ENCODE assay signal across 10 cellular contexts in the genomic region with DNA sequence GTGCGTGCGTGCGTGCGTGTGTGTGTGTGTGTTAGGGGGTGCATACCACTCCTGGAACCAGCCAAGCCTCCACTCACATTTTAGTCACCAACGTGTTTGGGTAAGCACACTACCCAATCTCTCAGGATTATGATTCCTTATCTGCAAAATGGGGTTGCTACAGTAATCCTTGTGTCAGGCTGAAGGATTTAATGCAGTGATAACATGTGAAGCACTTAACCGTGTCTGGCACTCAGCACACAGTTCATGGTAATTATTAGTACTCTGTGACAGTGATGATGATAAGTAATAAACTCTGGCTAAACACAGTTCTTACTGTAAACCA. TPM values are rescaled to one million over a fixed set of nuclear protein-coding genes. Genes with fewer than 3 reads are reported as not detected.
A peak's percentile ranks its signal among the peaks of the same experiment; 100 is the strongest.
DNase-seq lines count a peak whose midpoint lies in the region; ATAC-seq and TF ChIP-seq lines count a peak whose summit lies in the region.
"Had no signal": no experiment of that assay in that cellular context is flagged by ENCODE, and none has a peak within 500 bp of the region (broad histone marks: within the 10 kb centered on the region; RNA-seq: fewer than 3 reads in every experiment).

No MANE protein-coding gene starts in this region.

- POLR2A ChIA-PET in IMR-90 (lab: Charles Lee; ENCODE audit: unreplicated experiment): no interaction called here
- POLR2A ChIA-PET in CD8-positive, alpha-beta memory T cell (lab: Charles Lee): no interaction called here

- H3K9ac ChIP-seq in IMR-90 (ENCODE audit: low read depth, low read length): no peak overlapping the region
- no peak overlapping the region for H3K9ac ChIP-seq in fibroblast of lung (ENCODE audit: insufficient read depth, low read length)
- H3K9ac ChIP-seq in smooth muscle cell (ENCODE audit: low read depth): no peak overlapping the region
- H3K9ac ChIP-seq: BLaER1 had no signal

- peak overlapping the region; percentile 67 to 78; a peak in 3 of 4 replicates for H4K8ac ChIP-seq in IMR-90 (ENCODE audit: low read depth in 2 of 2, low read length in 2 of 2)

- H2AK9ac ChIP-seq in IMR-90 (replicated peaks; ENCODE audit: low read depth, low read length, poor library complexity): peak overlapping the region; percentile 12

- H3K27me3 ChIP-seq in IMR-90 (ENCODE audit: control insufficient read depth, insufficient read depth, low read length) (no peaks in the 10 kb centered on the region), fibroblast of lung (ENCODE audit: control insufficient read depth, insufficient read depth, low read length) (no peaks in the 10 kb centered on the region), smooth muscle cell (ENCODE audit: low read depth) (no peaks in the 10 kb centered on the region)
- no peaks in the 10 kb centered on the region for H3K27me3 ChIP-seq in CD8-positive, alpha-beta memory T cell (ENCODE audit: insufficient read depth, low read length, poor library complexity, severe bottlenecking)
- H3K27me3 ChIP-seq: BLaER1 had no signal

- H2AFZ ChIP-seq in IMR-90 (replicated peaks; ENCODE audit: low read length, poor library complexity): peak overlapping the region; percentile 74
- no peak overlapping the region for H2AFZ ChIP-seq in fibroblast of lung (ENCODE audit: low read length)
- no peak overlapping the region for H2AFZ ChIP-seq in smooth muscle cell (ENCODE audit: low read depth)

- TF ChIP-seq RAD21 in IMR-90 (IDR thresholded peaks at IDR 0.05; ENCODE audit: low read length): no peak

- BruUV-seq in IMR-90 (replicated peaks; lab: Mats Ljungman, UMichigan): no TSS peak

- peak overlapping the region; percentile 73; the same call in 1 of the 2 replicates for H3K23ac ChIP-seq in IMR-90 (ENCODE audit: low read depth, low read length)

- peaks cover 13% of the 10 kb centered on the region for H3K9me1 ChIP-seq in IMR-90 (ENCODE audit: insufficient read depth, low read length)

- in situ Hi-C loops in IMR-90 (cut with MboI; ENCODE audit: low sequenced_read_pairs): loop anchor here (25.0 kb wide), 1 partner anchor 800 kb away; no protein-coding TSS in a partner anchor

- H3K36me3 ChIP-seq in IMR-90 (ENCODE audit: control insufficient read depth, insufficient read depth, low read length): peaks cover 23% of the 10 kb centered on the region
- H3K36me3 ChIP-seq in fibroblast of lung (ENCODE audit: control insufficient read depth, insufficient read depth, low read length): peaks cover 9% of the 10 kb centered on the region
- H3K36me3 ChIP-seq in smooth muscle cell (ENCODE audit: low read depth): peaks cover 5% of the 10 kb centered on the region
- H3K36me3 ChIP-seq in CD8-positive, alpha-beta memory T cell (ENCODE audit: insufficient read depth, low read length): no peaks in the 10 kb centered on the region

- H3K27ac ChIP-seq in IMR-90 (ENCODE audit: insufficient read depth, low read length): peak overlapping the region; percentile 47; the same call in 1 of the 2 replicates
- H3K27ac ChIP-seq in fibroblast of lung (ENCODE audit: insufficient read depth, low read length): peak overlapping the region; percentile 27
- peak overlapping the region; percentile 14 for H3K27ac ChIP-seq in smooth muscle cell (ENCODE audit: low read depth)
- H3K27ac ChIP-seq in CD8-positive, alpha-beta memory T cell (ENCODE audit: low read depth, low read length): no peak overlapping the region
- H3K27ac ChIP-seq: BLaER1 had no signal

- intact Hi-C loops in IMR-90 (cut with micrococcal nuclease): loop anchor here (1.0 to 10.0 kb wide), 6 partner anchors 136 to 778 kb away; a partner anchor contains a TSS

- H3K4me2 ChIP-seq in IMR-90 (ENCODE audit: low read depth, low read length) (peak overlapping the region; percentile 18; the same call in 1 of the 2 replicates), fibroblast of lung (ENCODE audit: extremely low read depth, insufficient read depth, low read length) (no peak overlapping the region), smooth muscle cell (no peak overlapping the region)
- H3K4me2 ChIP-seq: BLaER1 had no signal

- H3K27ac Mint-ChIP-seq in T-helper 17 cell: peak overlapping the region; percentile 77
- H3K27ac Mint-ChIP-seq in CD8-positive, alpha-beta memory T cell: no peak overlapping the region

- H3K79me2 ChIP-seq in fibroblast of lung (ENCODE audit: control insufficient read depth, insufficient read depth, low read length): no peaks in the 10 kb centered on the region
- no peaks in the 10 kb centered on the region for H3K79me2 ChIP-seq in smooth muscle cell (ENCODE audit: low read depth)

- DNase-seq in IMR-90: no peak
- DNase-seq in T-helper 17 cell: no peak
- DNase-seq in fibroblast of lung (ENCODE audit: low read depth in 2 of 2): no peak
- DNase-seq in smooth muscle cell (lab: John Stamatoyannopoulos, UW; ENCODE audit: unreplicated experiment): no peak
- DNase-seq in CD8-positive, alpha-beta memory T cell: no peak
- no peak for DNase-seq in Kasumi-1 (lab: John Stamatoyannopoulos, UW)
- no peak for DNase-seq in GF-D8 (lab: John Stamatoyannopoulos, UW)
- DNase-seq: DMS 273 treated with DMSO at 0.1 percent for 48 hours had no signal

- H3K27me3 Mint-ChIP-seq in T-helper 17 cell: no peaks in the 10 kb centered on the region
- peaks cover 2 to 30% of the 10 kb centered on the region in 2 donors for H3K27me3 Mint-ChIP-seq in CD8-positive, alpha-beta memory T cell

- H3K9me3 Mint-ChIP-seq in CD8-positive, alpha-beta memory T cell: no peaks in the 10 kb centered on the region

- peak overlapping the region; percentile 40 for H4K91ac ChIP-seq in IMR-90 (ENCODE audit: insufficient read depth, low read depth, low read length)

- H2BK20ac ChIP-seq in IMR-90 (ENCODE audit: low read depth, low read length): peak overlapping the region; percentile 58

- peak overlapping the region; percentile 72; the same call in 1 of the 2 replicates for H2AK5ac ChIP-seq in IMR-90 (ENCODE audit: low read depth, low read length)

- CTCF ChIA-PET in IMR-90 (lab: Yijun Ruan, JAX): interaction anchor here (0.6 to 3.9 kb wide), 19 partner anchors 9 to 643 kb away, joined by 3 to 30 read pairs (median 5); a partner anchor contains a TSS
- CTCF ChIA-PET in CD8-positive, alpha-beta memory T cell (lab: Charles Lee): interaction anchor here (1.7 to 4.2 kb wide), 4 partner anchors 11 to 324 kb away, joined by 5 to 27 read pairs (median 16); no protein-coding TSS in a partner anchor

- no peak overlapping the region; the same call in 1 of the 2 replicates for H3K18ac ChIP-seq in IMR-90 (ENCODE audit: low read depth, low read length)

- H3K14ac ChIP-seq in IMR-90 (replicated peaks; ENCODE audit: low read depth, low read length): peak overlapping the region; percentile 54; the same call in 1 of the 2 replicates

- H2BK120ac ChIP-seq in IMR-90 (ENCODE audit: low read depth, low read length): peak overlapping the region; percentile 73

- H3K4me3 ChIP-seq in IMR-90 (ENCODE audit: insufficient read depth, low read depth, low read length) (no peak overlapping the region), fibroblast of lung (replicated peaks in 1 of 4; ENCODE audit: control extremely low read depth in 1 of 4, insufficient read depth in 1 of 4, low read depth in 3 of 4, low read length in 4 of 4) (no peak overlapping the region), smooth muscle cell (no peak overlapping the region)
- no peak overlapping the region for H3K4me3 ChIP-seq in CD8-positive, alpha-beta memory T cell (ENCODE audit: low read length)
- H3K4me3 ChIP-seq: BLaER1 had no signal

- H3K9me3 ChIP-seq in IMR-90 (ENCODE audit: control insufficient read depth, insufficient read depth, low read length) (no peaks in the 10 kb centered on the region), T-helper 17 cell (ENCODE audit: control insufficient read depth, low read length, poor library complexity, severe bottlenecking) (no peaks in the 10 kb centered on the region), fibroblast of lung (ENCODE audit: control insufficient read depth, insufficient read depth, low read depth, low read length) (no peaks in the 10 kb centered on the region), smooth muscle cell (replicated peaks; ENCODE audit: low read depth) (no peaks in the 10 kb centered on the region)
- H3K9me3 ChIP-seq in CD8-positive, alpha-beta memory T cell (ENCODE audit: low read length): no peaks in the 10 kb centered on the region
- H3K9me3 ChIP-seq: BLaER1 had no signal

- H3K36me3 Mint-ChIP-seq in T-helper 17 cell (ENCODE audit: low read depth): no peaks in the 10 kb centered on the region
- no peaks in the 10 kb centered on the region for H3K36me3 Mint-ChIP-seq in CD8-positive, alpha-beta memory T cell

- no peak for TF ChIP-seq POLR2A in IMR-90 (IDR thresholded peaks at IDR 0.05; ENCODE audit: low read depth, low read length)

- H3K4ac ChIP-seq in IMR-90 (ENCODE audit: low read depth, low read length): peak overlapping the region; percentile 80

- H3K4me1 ChIP-seq in IMR-90 (ENCODE audit: control insufficient read depth, insufficient read depth, low read length) (peaks cover 21% of the 10 kb centered on the region), fibroblast of lung (ENCODE audit: control insufficient read depth, extremely low read depth, insufficient read depth, low read length) (peaks cover 15% of the 10 kb centered on the region), smooth muscle cell (ENCODE audit: low read depth) (no peaks in the 10 kb centered on the region)
- peaks cover 5% of the 10 kb centered on the region for H3K4me1 ChIP-seq in CD8-positive, alpha-beta memory T cell (ENCODE audit: insufficient read depth, low read length)

- no peak overlapping the region; the same call in 1 of the 2 replicates for H4K5ac ChIP-seq in IMR-90 (ENCODE audit: low read depth, low read length)

- dilution Hi-C loops in IMR-90 (cut with HindIII; ENCODE audit: low sequenced_read_pairs, unreplicated experiment): loop anchor here (25.0 kb wide), 1 partner anchor 350 kb away; a partner anchor contains a TSS

- H3K79me1 ChIP-seq in IMR-90 (ENCODE audit: low read depth in 1 of 2, low read length in 2 of 2): peaks cover 0 to 29% of the 10 kb centered on the region in 2 experiments; a peak in 3 of 4 replicates

- peaks cover 5% of the 10 kb centered on the region for H3K4me1 Mint-ChIP-seq in T-helper 17 cell
- H3K4me1 Mint-ChIP-seq in CD8-positive, alpha-beta memory T cell: peaks cover 5 to 7% (median 6%) of the 10 kb centered on the region in 3 donors

- TF ChIP-seq CTCF in IMR-90 (conservative IDR thresholded peaks at IDR 0.05; ENCODE audit: low read depth, low read length): no peak
- no peak for TF ChIP-seq CTCF in fibroblast of lung (conservative IDR thresholded peaks at IDR 0.05 in 1 of 2, IDR thresholded peaks at IDR 0.05 in 1 of 2; ENCODE audit: low read depth in 1 of 2, low read length in 2 of 2)
- TF ChIP-seq CTCF in smooth muscle cell (IDR thresholded peaks at IDR 0.05; ENCODE audit: borderline replicate concordance, insufficient read depth, poor library complexity, severe bottlenecking): no peak

- H3F3A ChIP-seq in smooth muscle cell (ENCODE audit: low read depth): peaks cover 6% of the 10 kb centered on the region

- no peak overlapping the region for H3K56ac ChIP-seq in IMR-90 (ENCODE audit: extremely low read depth, insufficient read depth, low read length)

- H2BK5ac ChIP-seq in IMR-90 (ENCODE audit: low read depth, low read length, poor library complexity, severe bottlenecking): peak overlapping the region; percentile 78

- H4K20me1 ChIP-seq in IMR-90 (ENCODE audit: insufficient read depth, low read length) (no peaks in the 10 kb centered on the region), fibroblast of lung (ENCODE audit: control insufficient read depth, extremely low read depth, insufficient read depth, low read length) (no peaks in the 10 kb centered on the region), smooth muscle cell (ENCODE audit: low read depth) (peaks cover 6% of the 10 kb centered on the region)
- H4K20me1 ChIP-seq: BLaER1 had no signal

- H2BK15ac ChIP-seq in IMR-90 (ENCODE audit: low read depth, low read length): peak overlapping the region; percentile 37; the same call in 2 of the 3 replicates

- ATAC-seq in IMR-90 (ENCODE audit: low read depth) (no peak), T-helper 17 cell (no peak)

- WGBS in IMR-90 (ENCODE audit: extremely low coverage in 2 of 2, insufficient read length in 1 of 2), 2 experiments: 20% methylated on average over 1 of the region's 6 CpGs; no CpG with 5 or more reads in 1 of the 2 experiments
- 26% methylated on average over 6 of the region's 6 CpGs for WGBS in smooth muscle cell (ENCODE audit: low lambda C conversion rate)

- no peak overlapping the region for H3K4me3 Mint-ChIP-seq in T-helper 17 cell
- no peak overlapping the region for H3K4me3 Mint-ChIP-seq in CD8-positive, alpha-beta memory T cell

RNA-seq across cellular contexts. Expression of a gene that starts 57.3 kb away (rescaled TPM):
- not detected in 2 replicates for total RNA-seq in IMR-90 (2012; rRNA removed)
- polyA plus RNA-seq in IMR-90 (2012; rRNA removed): not detected in 2 replicates
- not detected in 2 replicates for polyA plus RNA-seq in IMR-90 (2012; cell fraction: cytosol; rRNA removed)
- 0.03 TPM in 1 of 2 replicates, not detected in the other for polyA plus RNA-seq in IMR-90 (2012; cell fraction: nucleus; rRNA removed; ENCODE audit: low replicate concordance)
- total RNA-seq in T-helper 17 cell: not detected
- total RNA-seq in fibroblast of lung: under 0.01 TPM in 1 of 2 replicates, not detected in the other
- not detected in 2 replicates for polyA plus RNA-seq in fibroblast of lung
- polyA plus RNA-seq in fibroblast of lung (2012): 0.05 TPM in 1 of 2 replicates, not detected in the other
- not detected in 2 replicates for polyA minus RNA-seq in fibroblast of lung (ENCODE audit: low replicate concordance)
- total RNA-seq in smooth muscle cell: not detected in 2 replicates
- polyA plus RNA-seq in smooth muscle cell: 0.08 TPM in 1 of 2 replicates, not detected in the other
- total RNA-seq in CD8-positive, alpha-beta memory T cell: not detected
- not detected for polyA plus RNA-seq in CD8-positive, alpha-beta memory T cell
- total RNA-seq: Daoy had no signal

RNA-seq across cellular contexts. Expression of a gene that starts 59.5 kb away (rescaled TPM):
- total RNA-seq in IMR-90 (2012; rRNA removed) (not detected in 2 replicates), T-helper 17 cell (not detected), fibroblast of lung (not detected in 2 replicates), smooth muscle cell (not detected in 2 replicates)
- polyA plus RNA-seq in IMR-90 (2012; rRNA removed) (not detected in 2 replicates), fibroblast of lung (not detected in 2 replicates), smooth muscle cell (not detected in 2 replicates)
- polyA plus RNA-seq in IMR-90 (2012; cell fraction: cytosol; rRNA removed): not detected in 2 replicates
- polyA plus RNA-seq in IMR-90 (2012; cell fraction: nucleus; rRNA removed; ENCODE audit: low replicate concordance): not detected in 2 replicates
- not detected in 2 replicates for polyA plus RNA-seq in fibroblast of lung (2012)
- not detected in 2 replicates for polyA minus RNA-seq in fibroblast of lung (ENCODE audit: low replicate concordance)
- total RNA-seq in CD8-positive, alpha-beta memory T cell: not detected
- not detected for polyA plus RNA-seq in CD8-positive, alpha-beta memory T cell
- total RNA-seq: Daoy had no signal
